ENCODE assay signal across 1 cellular context in the genomic region with DNA sequence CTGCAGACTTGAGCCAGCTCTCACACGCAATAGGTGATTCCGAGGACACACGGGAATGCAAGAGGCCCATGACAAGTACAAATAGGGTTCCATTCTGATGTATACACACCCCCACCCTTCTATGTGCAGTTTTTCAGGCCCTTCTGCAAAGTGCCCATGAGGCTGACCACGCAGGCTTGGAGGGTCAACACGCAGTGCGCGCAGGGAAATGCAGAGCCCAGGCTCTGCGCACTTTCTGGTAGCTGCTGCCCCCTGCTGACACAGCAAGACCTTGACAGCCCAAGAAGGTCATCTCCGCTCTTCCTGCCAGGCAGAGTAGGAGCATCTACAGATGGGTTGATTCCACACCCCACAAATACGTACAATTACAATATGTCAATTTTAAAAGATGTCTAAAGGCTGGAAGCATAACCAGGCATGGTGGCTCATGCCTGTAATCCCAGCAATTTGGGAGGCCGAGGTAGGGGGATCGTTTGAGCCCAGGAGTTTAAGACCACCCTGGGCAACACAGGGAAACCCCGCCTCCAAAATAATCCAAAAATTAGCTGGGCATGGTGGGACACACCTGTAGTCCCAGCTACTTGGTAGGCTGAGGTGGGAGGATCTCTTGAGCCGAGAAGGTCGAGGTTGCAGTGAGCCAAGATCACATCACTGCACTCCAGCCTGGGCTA.
TF ChIP-seq lines count a peak whose summit lies in the region.

No MANE protein-coding gene starts in this region.

TF ChIP-seq in endothelial cell of umbilical vein, 7 proteins besides CTCF, POLR2A, EP300 and RAD21 (continued from another document):
- TF ChIP-seq POLR2AphosphoS5 (IDR thresholded peaks at IDR 0.05; ENCODE audit: insufficient read depth, low read depth, low read length) (no peak), MYC (IDR thresholded peaks at IDR 0.05; ENCODE audit: low read depth, low read length) (no peak)
- TF ChIP-seq, protein P1, sequence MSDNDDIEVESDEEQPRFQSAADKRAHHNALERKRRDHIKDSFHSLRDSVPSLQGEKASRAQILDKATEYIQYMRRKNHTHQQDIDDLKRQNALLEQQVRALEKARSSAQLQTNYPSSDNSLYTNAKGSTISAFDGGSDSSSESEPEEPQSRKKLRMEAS (IDR thresholded peaks at IDR 0.05; ENCODE audit: insufficient read depth, insufficient read length), result no peak
